ENCODE assay signal across 15 cellular contexts in the genomic region with DNA sequence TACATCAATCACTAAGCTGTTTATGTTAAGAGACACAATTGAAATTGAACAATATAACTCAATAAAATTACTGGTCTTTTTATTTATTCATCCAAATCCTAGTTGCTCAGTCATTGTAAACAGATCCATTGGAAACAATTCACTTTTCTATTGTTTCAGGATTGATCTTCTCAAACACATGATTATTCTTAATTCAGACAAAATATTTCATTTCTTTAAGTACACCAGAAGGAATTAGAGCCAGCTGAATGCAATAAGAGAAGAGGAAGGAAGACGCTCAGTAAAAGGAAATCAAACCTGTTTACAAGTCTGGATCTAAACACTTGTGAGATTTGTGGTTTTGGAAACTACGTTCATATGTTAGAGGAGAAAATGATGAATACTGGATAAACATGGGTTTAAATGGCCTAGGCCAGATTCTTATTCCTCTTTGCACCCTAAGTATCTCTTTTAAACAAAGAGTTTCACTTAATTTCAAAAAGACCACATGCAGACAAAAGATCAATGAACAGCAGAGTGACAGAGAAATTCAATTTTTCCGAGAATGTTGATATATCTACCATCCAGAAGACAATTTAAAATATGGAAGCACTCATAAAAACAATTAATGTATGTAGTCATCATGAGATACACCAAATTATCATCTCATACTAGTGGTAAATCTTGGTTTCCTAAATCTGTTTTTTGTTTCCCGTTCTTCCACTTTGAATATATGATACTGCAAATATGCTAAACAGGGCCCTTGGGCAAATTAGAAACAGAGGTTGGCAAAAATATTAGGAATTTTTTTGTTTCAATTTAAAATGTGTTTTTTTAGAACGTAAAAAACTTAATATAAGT.
A peak's percentile ranks its signal among the peaks of the same experiment; 100 is the strongest.
DNase-seq lines count a peak whose midpoint lies in the region; ATAC-seq, FAIRE-seq and TF ChIP-seq lines count a peak whose summit lies in the region.
"Had no signal": no experiment of that assay in that cellular context is flagged by ENCODE, and none has a peak within 500 bp of the region (broad histone marks: within the 10 kb centered on the region; RNA-seq: fewer than 3 reads in every experiment).

No MANE protein-coding gene starts in this region.

- no peaks in the 10 kb centered on the region for H4K20me1 ChIP-seq in HepG2 (ENCODE audit: insufficient read depth, low read length)

- no peak for TF ChIP-seq RAD21 in HepG2 (CRISPR knock-in tag; IDR thresholded peaks at IDR 0.05)

- 7% methylated on average over 5 of the region's 5 CpGs for WGBS in HepG2 (ENCODE audit: low lambda C conversion rate)
- 61% methylated on average over 5 of the region's 5 CpGs for WGBS in right lobe of liver (ENCODE audit: insufficient coverage, low coverage, low lambda C conversion rate, missing lambda C conversion rate)

- POLR2A ChIA-PET in HepG2 (lab: Yijun Ruan, JAX) = no interaction called here

- H3K27me3 ChIP-seq in HepG2 (ENCODE audit: control insufficient read depth in 1 of 2, insufficient read depth in 2 of 2, low read length in 2 of 2) (no peaks in the 10 kb centered on the region), right lobe of liver (no peaks in the 10 kb centered on the region), neuron (ENCODE audit: insufficient read depth, low read length) (no peaks in the 10 kb centered on the region)

- no peak overlapping the region for H3K27ac ChIP-seq in HepG2 (ENCODE audit: extremely low read length, insufficient read depth, low read length)
- no peak overlapping the region for H3K27ac ChIP-seq in right lobe of liver
- H3K27ac ChIP-seq: psoas muscle had no signal

- DNase-seq in HepG2 (ENCODE audit: low spot score) = no peak
- no peak for DNase-seq in right lobe of liver
- no peak for DNase-seq in Kasumi-1 (lab: John Stamatoyannopoulos, UW)
- no peak for DNase-seq in NOMO-1 treated with dmso at 0.1 percent for 144 hours (lab: John Stamatoyannopoulos, UW; ENCODE audit: unreplicated experiment)
- DNase-seq: activated B cell treated with CpG ODN at 0.5 μM for 24 hours; activated effector memory CD4-positive, alpha-beta T cell treated with anti-CD3 and anti-CD28 coated beads, Interleukin-2, amount 50 U/mL, for 16 hours; GF-D8; naive thymus-derived CD8-positive, alpha-beta T cell; NCI-H1105; psoas muscle had no signal

- intact Hi-C loops in HepG2 (cut with micrococcal nuclease; ENCODE audit: unreplicated experiment) (no loop called here), right lobe of liver (cut with DNase I) (no loop called here)

- no peaks in the 10 kb centered on the region for H3K79me2 ChIP-seq in HepG2 (ENCODE audit: insufficient read depth, low read length)

- no TSS peak for BruUV-seq in HepG2 (replicated peaks; lab: Mats Ljungman, UMichigan)

- ATAC-seq in HepG2 (no peak), right lobe of liver (no peak), GM21737 (IDR thresholded peaks at IDR 0.05; ENCODE audit: unreplicated experiment) (no peak), GM18517 (IDR thresholded peaks at IDR 0.05; ENCODE audit: unreplicated experiment) (no peak)
- ATAC-seq: left lobe of liver; naive thymus-derived CD8-positive, alpha-beta T cell; psoas muscle had no signal

- H3K9ac ChIP-seq in HepG2 (ENCODE audit: insufficient read depth, low read depth, low read length) = no peak overlapping the region

- CTCF ChIA-PET in HepG2 (lab: Yijun Ruan, JAX; ENCODE audit: low intra/inter-chr PET ratio, low total read pairs) = no interaction called here

- H3K4me3 ChIP-seq in HepG2 (replicated peaks in 1 of 3; ENCODE audit: insufficient read depth in 1 of 3, low read depth in 2 of 3, low read length in 3 of 3) = no peak overlapping the region
- no peak overlapping the region for H3K4me3 ChIP-seq in right lobe of liver
- no peak overlapping the region for H3K4me3 ChIP-seq in neuron (ENCODE audit: low read length)
- H3K4me3 ChIP-seq: psoas muscle had no signal

- TF ChIP-seq EP300 in HepG2 (IDR thresholded peaks at IDR 0.05; ENCODE audit: low read depth in 2 of 2, low read length in 2 of 2) (no peak), HepG2 (CRISPR knock-in tag; IDR thresholded peaks at IDR 0.05; ENCODE audit: borderline replicate concordance) (no peak)

- no peak overlapping the region for H2AFZ ChIP-seq in HepG2 (ENCODE audit: low read length)
- H2AFZ ChIP-seq in neuron (ENCODE audit: low read depth, low read length) = peak overlapping the region; percentile 23

- in situ Hi-C loops in HepG2 (cut with HindIII; ENCODE audit: extremely low pct_ligation_motif_present, low pct_unique_long_range_greater_than_20kb) = no loop called here

- H3K4me1 ChIP-seq in HepG2 (ENCODE audit: insufficient read depth, low read length) (no peaks in the 10 kb centered on the region), right lobe of liver (peaks cover 0 to 2% (median 0%) of the 10 kb centered on the region in 4 donors), neuron (ENCODE audit: insufficient read depth, low read length) (no peaks in the 10 kb centered on the region)

- no peak overlapping the region for H3K4me2 ChIP-seq in HepG2 (ENCODE audit: low read depth, low read length)

- TF ChIP-seq CTCF in HepG2 (CRISPR knock-in tag; IDR thresholded peaks at IDR 0.05) = no peak
- no peak for TF ChIP-seq CTCF in right lobe of liver (IDR thresholded peaks at IDR 0.05)

- H3K9me3 ChIP-seq in HepG2 (ENCODE audit: low read length) (no peaks in the 10 kb centered on the region; the same call in 1 of the 2 replicates), right lobe of liver (no peaks in the 10 kb centered on the region), neuron (ENCODE audit: low read length) (no peaks in the 10 kb centered on the region)
- H3K9me3 ChIP-seq: psoas muscle had no signal

- H3K36me3 ChIP-seq in HepG2 (replicated peaks in 1 of 2; ENCODE audit: control insufficient read depth in 1 of 2, insufficient read depth in 2 of 2, low read length in 2 of 2) (no peaks in the 10 kb centered on the region), right lobe of liver (no peaks in the 10 kb centered on the region), neuron (ENCODE audit: insufficient read depth, low read length) (no peaks in the 10 kb centered on the region)

- TF ChIP-seq POLR2A in HepG2 (IDR thresholded peaks at IDR 0.05; ENCODE audit: insufficient read depth in 1 of 2, low read depth in 2 of 2, low read length in 2 of 2) = no peak
- no peak for TF ChIP-seq POLR2A in right lobe of liver (IDR thresholded peaks at IDR 0.05)

- FAIRE-seq in HepG2 (lab: Jason Lieb, UNC) (peak; percentile 4), endometrium (lab: Jason Lieb, UNC) (peak; percentile 33)

TF ChIP-seq in HepG2, 621 proteins besides CTCF, POLR2A, EP300 and RAD21:
- TF ChIP-seq RELA (CRISPR knock-in tag; IDR thresholded peaks at IDR 0.05) = no peak
